In the genomic region with DNA sequence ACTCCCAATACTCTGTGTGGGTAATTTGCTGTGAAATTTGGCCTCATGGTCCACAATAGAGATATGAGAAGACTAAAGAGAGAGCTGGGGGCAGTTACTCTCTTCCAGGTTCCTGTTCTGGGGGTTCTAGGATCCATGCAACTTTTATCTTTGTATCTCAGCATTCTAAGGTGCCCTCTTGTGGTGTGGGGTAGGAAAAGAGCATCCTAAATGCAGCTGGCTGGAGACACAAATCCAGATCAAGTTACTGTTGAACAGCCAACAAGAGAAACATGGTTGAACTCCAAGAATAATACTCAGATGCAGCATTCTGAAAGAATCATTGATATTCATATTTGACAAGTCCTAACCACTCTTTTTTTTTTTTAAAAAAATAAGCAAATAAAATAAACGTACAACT, we compare ENCODE assay signal across 2 cellular contexts.
TF ChIP-seq lines count a peak whose summit lies in the region.

No MANE protein-coding gene starts in this region.

TF ChIP-seq in H1, 55 proteins besides CTCF, POLR2A, EP300 and RAD21 (continued from another document):
- TF ChIP-seq CHD2 (IDR thresholded peaks at IDR 0.05; ENCODE audit: low read length) (no peak), SUZ12 (IDR thresholded peaks at IDR 0.05; ENCODE audit: low read length) (no peak), HDAC6 (IDR thresholded peaks at IDR 0.05; ENCODE audit: low read depth, low read length) (no peak), RFX5 (IDR thresholded peaks at IDR 0.05; ENCODE audit: borderline replicate concordance, low read depth, low read length) (no peak), YY1 (IDR thresholded peaks at IDR 0.05; ENCODE audit: low read depth, low read length) (no peak), CEBPB (IDR thresholded peaks at IDR 0.05; ENCODE audit: low read depth, low read length) (no peak)
TF ChIP-seq in H1: peak in this region for 0.

TF ChIP-seq in neural cell, 6 proteins besides CTCF, POLR2A, EP300 and RAD21 (continued from another document):
- no peak for TF ChIP-seq REST (IDR thresholded peaks at IDR 0.05; ENCODE audit: borderline replicate concordance)
